Comparison of ENCODE assay signal across 8 cellular contexts in genomic region chr1:146036241-146036989, GRCh38. TPM values are rescaled to one million over a fixed set of nuclear protein-coding genes. Genes with fewer than 3 reads are reported as not detected.
A peak's percentile ranks its signal among the peaks of the same experiment; 100 is the strongest.
DNase-seq lines count a peak whose midpoint lies in the region; ATAC-seq and TF ChIP-seq lines count a peak whose summit lies in the region.

No MANE protein-coding gene starts in this region.

- no peaks in the 10 kb centered on the region for H3K9me2 ChIP-seq in hepatocyte (replicated peaks; ENCODE audit: insufficient read depth)

- TF ChIP-seq CTCF in HFFc6 (IDR thresholded peaks at IDR 0.05) (no peak), WERI-Rb-1 (IDR thresholded peaks at IDR 0.05; ENCODE audit: low read depth, low read length) (no peak), hepatocyte (IDR thresholded peaks at IDR 0.05; ENCODE audit: poor library complexity) (no peak)

- H3K4me2 ChIP-seq in hepatocyte, result peak overlapping the region; percentile 81

- H3K27ac Mint-ChIP-seq in HFFc6, result peak overlapping the region; percentile 93
- peak overlapping the region; percentile 100 for H3K27ac Mint-ChIP-seq in stimulated activated naive B cell treated with anti-CD40 and anti-IgM and Interleukin-4, amounts not matched to agents 10 μg/mL and 1 μg/mL and 100 μg/mL, for 72 hours

- ATAC-seq in stimulated activated naive B cell treated with anti-CD40 and anti-IgM and Interleukin-4, amounts not matched to agents 10 μg/mL and 1 μg/mL and 100 μg/mL, for 72 hours (replicated peaks), result no peak
- ATAC-seq in GM18858 (IDR thresholded peaks at IDR 0.05; ENCODE audit: unreplicated experiment) (no peak), HG02884 (IDR thresholded peaks at IDR 0.05; ENCODE audit: unreplicated experiment) (no peak)

- no peaks in the 10 kb centered on the region for H3K4me1 ChIP-seq in hepatocyte (ENCODE audit: insufficient read depth)

- peaks cover 31% of the 10 kb centered on the region for H3K27me3 Mint-ChIP-seq in HFFc6 (ENCODE audit: insufficient read depth)
- H3K27me3 Mint-ChIP-seq in stimulated activated naive B cell treated with anti-CD40 and anti-IgM and Interleukin-4, amounts not matched to agents 10 μg/mL and 1 μg/mL and 100 μg/mL, for 72 hours, result peaks cover 0 to 14% of the 10 kb centered on the region in 2 donors

- H3K4me3 Mint-ChIP-seq in HFFc6, result peak overlapping the region; percentile 95
- peak overlapping the region; percentile 95 to 100 for H3K4me3 Mint-ChIP-seq in stimulated activated naive B cell treated with anti-CD40 and anti-IgM and Interleukin-4, amounts not matched to agents 10 μg/mL and 1 μg/mL and 100 μg/mL, for 72 hours

- H3K4me3 ChIP-seq in WERI-Rb-1 (ENCODE audit: low read depth, low read length) (peak overlapping the region; percentile 93), hepatocyte (peak overlapping the region; percentile 14)

- peak; percentile 17 for DNase-seq in CD1c-positive myeloid dendritic cell (ENCODE audit: extremely low spot score)
- no peak for DNase-seq in HFFc6
- no peak for DNase-seq in WERI-Rb-1
- DNase-seq in hepatocyte (ENCODE audit: low spot score), result no peak
- DNase-seq in stimulated activated naive B cell treated with anti-CD40 and anti-IgM and Interleukin-4, amounts not matched to agents 10 μg/mL and 1 μg/mL and 100 μg/mL, for 72 hours, result no peak
- DNase-seq in NCI-H2107 treated with DMSO at 0.1 percent for 48 hours (lab: John Stamatoyannopoulos, UW; ENCODE audit: unreplicated experiment), result no peak

- H3K9me3 ChIP-seq in WERI-Rb-1 (ENCODE audit: severe bottlenecking) (no peaks in the 10 kb centered on the region), hepatocyte (ENCODE audit: low read depth) (no peaks in the 10 kb centered on the region)

- peak overlapping the region; percentile 24 for H2AFZ ChIP-seq in hepatocyte

- H3K4me1 Mint-ChIP-seq in HFFc6 (ENCODE audit: low read depth), result peaks cover 31% of the 10 kb centered on the region
- H3K4me1 Mint-ChIP-seq in stimulated activated naive B cell treated with anti-CD40 and anti-IgM and Interleukin-4, amounts not matched to agents 10 μg/mL and 1 μg/mL and 100 μg/mL, for 72 hours, result peaks cover 34 to 49% of the 10 kb centered on the region in 2 donors

- H4K20me1 ChIP-seq in hepatocyte (ENCODE audit: insufficient read depth, poor library complexity, severe bottlenecking), result no peaks in the 10 kb centered on the region

- H3K36me3 ChIP-seq in WERI-Rb-1 (no peaks in the 10 kb centered on the region; the same call in 1 of the 2 replicates), hepatocyte (replicated peaks; ENCODE audit: insufficient read depth, low read depth) (no peaks in the 10 kb centered on the region)

- WGBS in hepatocyte (ENCODE audit: low lambda C conversion rate, missing lambda C conversion rate), result 21% methylated on average over 10 of the region's 10 CpGs

- H3K9me3 Mint-ChIP-seq in HFFc6, result peaks cover 7% of the 10 kb centered on the region
- no peaks in the 10 kb centered on the region for H3K9me3 Mint-ChIP-seq in stimulated activated naive B cell treated with anti-CD40 and anti-IgM and Interleukin-4, amounts not matched to agents 10 μg/mL and 1 μg/mL and 100 μg/mL, for 72 hours

- H3K27ac ChIP-seq in WERI-Rb-1 (no peak overlapping the region; the same call in 1 of the 2 replicates), hepatocyte (peak overlapping the region; percentile 57)

- no peaks in the 10 kb centered on the region for H3K79me2 ChIP-seq in hepatocyte

- no peaks in the 10 kb centered on the region for H3K36me3 Mint-ChIP-seq in HFFc6 (ENCODE audit: low read depth)
- H3K36me3 Mint-ChIP-seq in stimulated activated naive B cell treated with anti-CD40 and anti-IgM and Interleukin-4, amounts not matched to agents 10 μg/mL and 1 μg/mL and 100 μg/mL, for 72 hours, result peaks cover 10 to 26% of the 10 kb centered on the region in 2 donors

- H3K27me3 ChIP-seq in WERI-Rb-1 (ENCODE audit: insufficient read depth, low read depth, severe bottlenecking) (no peaks in the 10 kb centered on the region), hepatocyte (no peaks in the 10 kb centered on the region)

RNA-seq across cellular contexts. Expression of gene HJV, which starts 14.9 kb away (rescaled TPM):
- total RNA-seq in HFFc6 (2021; fragmentation: NEBNext Ultra II Directional; extraction: Animal tissue kit (Norgen Biotek cat#: 25700)), result not detected
- total RNA-seq in hepatocyte, result 5.7 and 6.7 TPM in 2 replicates
- 1.00 and 3.0 TPM in 2 replicates for polyA plus RNA-seq in hepatocyte

RNA-seq across cellular contexts. Expression of gene TXNIP, which starts 40.0 kb away (rescaled TPM):
- total RNA-seq in HFFc6 (2021; fragmentation: NEBNext Ultra II Directional; extraction: Animal tissue kit (Norgen Biotek cat#: 25700)), result 10 to 100 TPM; 49.2 to 78.0 (median 59.5) TPM
- total RNA-seq in hepatocyte, result 160 TPM in 2 replicates
- 75.3 and 85.0 TPM in 2 replicates for polyA plus RNA-seq in hepatocyte
